Comparison of ENCODE assay signal across 17 cellular contexts in the genomic region with DNA sequence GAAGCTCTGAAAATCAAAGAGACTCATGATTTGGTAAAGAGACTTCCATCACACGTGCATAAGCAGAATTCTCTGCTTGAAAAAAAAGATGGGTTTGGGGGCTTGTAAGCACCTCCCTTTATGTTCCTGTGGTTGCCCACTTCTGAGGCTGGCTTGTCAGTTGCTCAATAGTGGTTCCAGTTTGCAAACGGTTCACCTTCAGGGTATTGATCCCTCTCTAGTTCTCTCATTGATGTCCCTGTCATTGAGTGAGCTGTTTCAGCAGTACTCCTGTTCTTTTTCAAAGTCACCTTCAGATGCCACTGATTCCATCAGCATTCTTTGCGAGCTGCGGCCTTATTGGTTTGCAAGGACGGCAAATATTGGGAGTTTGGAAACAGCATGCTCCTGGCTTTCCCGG. TPM values are rescaled to one million over a fixed set of nuclear protein-coding genes. Genes with fewer than 3 reads are reported as not detected.
DNase-seq lines count a peak whose midpoint lies in the region; ATAC-seq and TF ChIP-seq lines count a peak whose summit lies in the region.
"Had no signal": no experiment of that assay in that cellular context is flagged by ENCODE, and none has a peak within 500 bp of the region (broad histone marks: within the 10 kb centered on the region; RNA-seq: fewer than 3 reads in every experiment).

No MANE protein-coding gene starts in this region.

- DNase-seq in Jurkat, Clone E6-1 (ENCODE audit: low read depth, low spot score), result peak; percentile 68
- DNase-seq in effector memory CD8-positive, alpha-beta T cell, result no peak
- DNase-seq in activated CD4-positive, alpha-beta T cell treated with anti-CD3 and anti-CD28 coated beads, Interleukin-2, amount 50 U/mL, for 4 hours, result no peak
- DNase-seq in D341Med (ENCODE audit: low spot score), result no peak
- DNase-seq: CD8-positive, alpha-beta T cell; COR-L47; DMS53; GOT3; HCEC 1CT; HFFc6; KBM-7 had no signal

- H3K9me3 Mint-ChIP-seq in effector memory CD8-positive, alpha-beta T cell, result no peaks in the 10 kb centered on the region
- H3K9me3 Mint-ChIP-seq: CD14-positive monocyte; CD8-positive, alpha-beta T cell; HFFc6 had no signal

- peaks cover 0 to 4% (median 0%) of the 10 kb centered on the region in 11 experiments; a peak in 2 of 22 replicates for H3K9me3 ChIP-seq in BLaER1 treated with 17β-estradiol and CSF1 and Interleukin-3, amounts not matched to agents 10 nM and 100 nM (replicated peaks in 1 of 11)
- H3K9me3 ChIP-seq in parathyroid adenoma (ENCODE audit: control insufficient read depth, low read length), result no peaks in the 10 kb centered on the region

- H3K4me2 ChIP-seq in BLaER1 treated with 17β-estradiol and CSF1 and Interleukin-3, amounts not matched to agents 10 nM and 100 nM, result peak overlapping the region in 9 of 11 experiments; percentile 29 to 94 (median 91); a peak in 18 of 22 replicates
- H3K4me2 ChIP-seq in parathyroid adenoma (ENCODE audit: low read length), result no peak overlapping the region

- H3K27ac ChIP-seq in BLaER1 treated with 17β-estradiol and CSF1 and Interleukin-3, amounts not matched to agents 10 nM and 100 nM, result peak overlapping the region in 1 of 11 experiments; percentile 89; a peak in 2 of 22 replicates
- no peak overlapping the region for H3K27ac ChIP-seq in parathyroid adenoma
- H3K27ac ChIP-seq: HL-60 had no signal

- peaks cover 20 to 32% of the 10 kb centered on the region in 2 donors for H3K4me1 Mint-ChIP-seq in effector memory CD8-positive, alpha-beta T cell (ENCODE audit: low read depth in 2 of 2)

- no peaks in the 10 kb centered on the region for H3K27me3 Mint-ChIP-seq in effector memory CD8-positive, alpha-beta T cell

- H3K4me1 ChIP-seq in BLaER1 treated with 17β-estradiol and CSF1 and Interleukin-3, amounts not matched to agents 10 nM and 100 nM, result peaks cover 31 to 90% (median 84%) of the 10 kb centered on the region in 10 experiments
- peaks cover 2% of the 10 kb centered on the region for H3K4me1 ChIP-seq in parathyroid adenoma

- H3K4me3 ChIP-seq in BLaER1 treated with 17β-estradiol and CSF1 and Interleukin-3, amounts not matched to agents 10 nM and 100 nM, result no peak overlapping the region
- H3K4me3 ChIP-seq in Jurkat, Clone E6-1 (ENCODE audit: low read length), result no peak overlapping the region
- no peak overlapping the region for H3K4me3 ChIP-seq in parathyroid adenoma (ENCODE audit: low read depth, low read length)

- TF ChIP-seq CTCF in parathyroid adenoma (IDR thresholded peaks at IDR 0.05), result no peak

- no peak overlapping the region for H3K9ac ChIP-seq in BLaER1 treated with 17β-estradiol and CSF1 and Interleukin-3, amounts not matched to agents 10 nM and 100 nM
- no peak overlapping the region for H3K9ac ChIP-seq in parathyroid adenoma

- ATAC-seq in effector memory CD8-positive, alpha-beta T cell (replicated peaks), result peak; percentile 21
- no peak for ATAC-seq in GM18502 (IDR thresholded peaks at IDR 0.05; ENCODE audit: poor library complexity, unreplicated experiment)
- ATAC-seq: CD8-positive, alpha-beta T cell had no signal

- no peaks in the 10 kb centered on the region for H3K79me2 ChIP-seq in parathyroid adenoma

- peak overlapping the region; percentile 13 for H2AFZ ChIP-seq in parathyroid adenoma

- H3K4me3 Mint-ChIP-seq in effector memory CD8-positive, alpha-beta T cell, result no peak overlapping the region
- H3K4me3 Mint-ChIP-seq: B cell; CD14-positive monocyte; CD8-positive, alpha-beta T cell; HFFc6 had no signal

- no peaks in the 10 kb centered on the region for H3K27me3 ChIP-seq in BLaER1 treated with 17β-estradiol and CSF1 and Interleukin-3, amounts not matched to agents 10 nM and 100 nM
- no peaks in the 10 kb centered on the region for H3K27me3 ChIP-seq in parathyroid adenoma (ENCODE audit: control insufficient read depth, insufficient read depth, low read length)

- no peaks in the 10 kb centered on the region for H3K36me3 ChIP-seq in BLaER1 treated with 17β-estradiol and CSF1 and Interleukin-3, amounts not matched to agents 10 nM and 100 nM
- no peaks in the 10 kb centered on the region for H3K36me3 ChIP-seq in parathyroid adenoma (ENCODE audit: control insufficient read depth, insufficient read depth, low read length)

- no peaks in the 10 kb centered on the region for H3K36me3 Mint-ChIP-seq in effector memory CD8-positive, alpha-beta T cell (ENCODE audit: insufficient read depth)
- H3K36me3 Mint-ChIP-seq: CD14-positive monocyte; CD8-positive, alpha-beta T cell had no signal

- H3K27ac Mint-ChIP-seq in effector memory CD8-positive, alpha-beta T cell, result peak overlapping the region in 1 of 2 donors; percentile 62
- H3K27ac Mint-ChIP-seq: B cell; CD14-positive monocyte; CD8-positive, alpha-beta T cell; HFFc6 had no signal

- no peaks in the 10 kb centered on the region for H4K20me1 ChIP-seq in BLaER1 treated with 17β-estradiol and CSF1 and Interleukin-3, amounts not matched to agents 10 nM and 100 nM

RNA-seq across cellular contexts. Expression of gene YWHAQ, which starts 17.1 kb away (rescaled TPM):
- polyA plus RNA-seq in Jurkat, Clone E6-1 (2012; ENCODE audit: insufficient read depth, insufficient read length), result 558 TPM
